In the genomic region with DNA sequence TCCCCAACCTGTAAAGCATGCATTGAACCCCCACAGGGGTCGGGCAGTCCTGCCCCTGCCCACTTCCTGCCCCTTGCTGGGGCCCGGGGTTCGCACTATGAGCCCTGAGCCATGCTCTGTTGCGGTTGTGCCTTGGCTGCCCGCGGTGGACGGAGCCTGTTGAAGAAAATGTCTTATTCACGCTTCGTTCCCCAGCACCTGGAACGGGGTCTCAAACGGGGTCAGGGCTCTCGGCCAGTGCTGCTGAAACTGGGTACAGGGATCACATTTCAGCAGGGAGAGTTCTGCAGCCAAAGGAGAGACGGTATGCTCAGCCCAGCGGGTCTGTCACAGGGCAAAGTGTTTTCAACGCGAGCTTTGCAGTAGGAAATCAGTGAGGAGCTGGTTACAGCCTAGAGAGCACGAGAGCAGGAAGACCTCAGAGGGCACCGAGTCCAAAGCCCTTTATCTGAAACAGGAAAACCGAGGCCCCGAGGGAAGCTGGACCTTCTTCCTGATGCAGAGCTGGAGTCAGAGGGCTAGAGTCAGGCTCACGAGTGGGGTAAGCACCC, we compare ENCODE assay signal across 17 cellular contexts. TPM values are rescaled to one million over a fixed set of nuclear protein-coding genes. Genes with fewer than 3 reads are reported as not detected.
DNase-seq lines count a peak whose midpoint lies in the region; ATAC-seq, FAIRE-seq and TF ChIP-seq lines count a peak whose summit lies in the region.
"Had no signal": no experiment of that assay in that cellular context is flagged by ENCODE, and none has a peak within 500 bp of the region (broad histone marks: within the 10 kb centered on the region; RNA-seq: fewer than 3 reads in every experiment).

No MANE protein-coding gene starts in this region.

- peaks cover 0 to 6% of the 10 kb centered on the region in 2 donors for H3K4me1 ChIP-seq in small intestine (ENCODE audit: control insufficient read depth in 2 of 2, insufficient read depth in 1 of 2, low read depth in 1 of 2, low read length in 1 of 2)
- H3K4me1 ChIP-seq in CD4-positive, alpha-beta memory T cell (ENCODE audit: insufficient read depth, low read length), result peaks cover 5% of the 10 kb centered on the region
- H3K4me1 ChIP-seq: uterus had no signal

- no peaks in the 10 kb centered on the region for H3K9me3 ChIP-seq in small intestine (ENCODE audit: control insufficient read depth, low read depth)
- H3K9me3 ChIP-seq in CD4-positive, alpha-beta memory T cell (ENCODE audit: control insufficient read depth in 1 of 2, low read length in 2 of 2), result no peaks in the 10 kb centered on the region

- H3K4me3 ChIP-seq in small intestine (ENCODE audit: low read depth in 1 of 2, low read length in 2 of 2), result peak overlapping the region in 1 of 2 donors; percentile 0
- H3K4me3 ChIP-seq in CD4-positive, alpha-beta memory T cell (ENCODE audit: low read length in 2 of 2), result no peak overlapping the region
- H3K4me3 ChIP-seq: K562, uterus had no signal

- no peak overlapping the region for H3K27ac Mint-ChIP-seq in activated naive CD8-positive, alpha-beta T cell
- no peak overlapping the region for H3K27ac Mint-ChIP-seq in activated naive CD8-positive, alpha-beta T cell treated with anti-CD3 and anti-CD28 coated beads for 36 hours
- no peak overlapping the region for H3K27ac Mint-ChIP-seq in CD4-positive, alpha-beta memory T cell
- H3K27ac Mint-ChIP-seq: HFFc6 had no signal

- no peaks in the 10 kb centered on the region for H3K36me3 ChIP-seq in small intestine (ENCODE audit: control insufficient read depth in 2 of 2, insufficient read depth in 2 of 2, low read length in 2 of 2)
- H3K36me3 ChIP-seq in CD4-positive, alpha-beta memory T cell (ENCODE audit: insufficient read depth, low read length), result no peaks in the 10 kb centered on the region
- H3K36me3 ChIP-seq: uterus had no signal

- no peak for FAIRE-seq in small intestine (lab: Jason Lieb, UNC)
- FAIRE-seq: K562 had no signal

- intact Hi-C loops in CD4-positive, alpha-beta memory T cell (cut with micrococcal nuclease), result loop anchor here (2.0 to 5.0 kb wide), 3 partner anchors 109 to 794 kb away; partner anchors contain the start of gene SORCS2

- CTCF ChIA-PET in CD4-positive, alpha-beta memory T cell (lab: Charles Lee; ENCODE audit: partially characterized antibody), result interaction anchor here (1.1 to 8.5 kb wide), 11 partner anchors 16 to 183 kb away, joined by 3 to 188 read pairs (median 4); no protein-coding TSS in a partner anchor

- WGBS in small intestine, 3 donors, result 15 to 25% (median 17%) methylated on average over 21 of the region's 21 CpGs

- no peak for TF ChIP-seq POLR2A in GM18505 (IDR thresholded peaks at IDR 0.05; ENCODE audit: borderline replicate concordance, extremely low read depth, insufficient read depth, insufficient read length)

- peak overlapping the region in 1 of 2 donors; percentile 22 for H3K27ac ChIP-seq in small intestine (ENCODE audit: low read depth in 1 of 2, low read length in 1 of 2)
- no peak overlapping the region for H3K27ac ChIP-seq in CD4-positive, alpha-beta memory T cell (ENCODE audit: low read depth, low read length)

- peaks cover 7% of the 10 kb centered on the region for H3K4me1 Mint-ChIP-seq in activated naive CD8-positive, alpha-beta T cell (ENCODE audit: low read depth)
- peaks cover 6% of the 10 kb centered on the region for H3K4me1 Mint-ChIP-seq in activated naive CD8-positive, alpha-beta T cell treated with anti-CD3 and anti-CD28 coated beads for 36 hours
- peaks cover 2 to 13% (median 6%) of the 10 kb centered on the region in 4 donors for H3K4me1 Mint-ChIP-seq in CD4-positive, alpha-beta memory T cell

- no peaks in the 10 kb centered on the region for H3K27me3 Mint-ChIP-seq in activated naive CD8-positive, alpha-beta T cell
- peaks cover 5% of the 10 kb centered on the region for H3K27me3 Mint-ChIP-seq in activated naive CD8-positive, alpha-beta T cell treated with anti-CD3 and anti-CD28 coated beads for 36 hours
- no peaks in the 10 kb centered on the region for H3K27me3 Mint-ChIP-seq in CD4-positive, alpha-beta memory T cell

- DNase-seq in activated naive CD8-positive, alpha-beta T cell treated with anti-CD3 and anti-CD28 coated beads for 36 hours, result no peak
- DNase-seq in dermis blood vessel endothelial cell (peak; percentile 66), left lobe of liver (ENCODE audit: low spot score) (no peak), small intestine (peak; percentile 76), NCI-H524 (lab: John Stamatoyannopoulos, UW) (no peak)
- DNase-seq in CD4-positive, alpha-beta memory T cell, result no peak
- DNase-seq: activated CD4-positive, alpha-beta T cell treated with anti-CD3 and anti-CD28 coated beads, Interleukin-2, amount 50 U/mL, for 1 hour; DND-41; effector memory CD4-positive, alpha-beta T cell; HFFc6; NCI-H1930; stimulated activated CD4-positive, alpha-beta T cell treated with anti-CD3 and anti-CD28 coated beads, Interleukin-12 subunit alpha, Interleukin-12 subunit beta, amount 100 ng/mL, for 4 hours; uterus had no signal

- H3K27me3 ChIP-seq in small intestine (ENCODE audit: control insufficient read depth in 2 of 2, insufficient read depth in 2 of 2, low read length in 2 of 2), result no peaks in the 10 kb centered on the region
- no peaks in the 10 kb centered on the region for H3K27me3 ChIP-seq in CD4-positive, alpha-beta memory T cell (ENCODE audit: insufficient read depth, low read length)
- H3K27me3 ChIP-seq: uterus had no signal

- POLR2A ChIA-PET in CD4-positive, alpha-beta memory T cell (lab: Charles Lee; ENCODE audit: partially characterized antibody), result interaction anchor here (1.3 kb wide), 2 partner anchors 21 to 48 kb away, joined by 3 to 4 read pairs; no protein-coding TSS in a partner anchor

- no peaks in the 10 kb centered on the region for H3K36me3 Mint-ChIP-seq in activated naive CD8-positive, alpha-beta T cell
- no peaks in the 10 kb centered on the region for H3K36me3 Mint-ChIP-seq in activated naive CD8-positive, alpha-beta T cell treated with anti-CD3 and anti-CD28 coated beads for 36 hours
- peaks cover 0 to 3% of the 10 kb centered on the region in 2 donors for H3K36me3 Mint-ChIP-seq in CD4-positive, alpha-beta memory T cell

- H3K9me3 Mint-ChIP-seq in activated naive CD8-positive, alpha-beta T cell (ENCODE audit: low read depth), result no peaks in the 10 kb centered on the region
- no peaks in the 10 kb centered on the region for H3K9me3 Mint-ChIP-seq in activated naive CD8-positive, alpha-beta T cell treated with anti-CD3 and anti-CD28 coated beads for 36 hours
- peaks cover 0 to 9% (median 1%) of the 10 kb centered on the region in 8 donors for H3K9me3 Mint-ChIP-seq in CD4-positive, alpha-beta memory T cell
- H3K9me3 Mint-ChIP-seq: activated naive CD4-positive, alpha-beta T cell treated with anti-CD3 and anti-CD28 coated beads, Interleukin-2, amount 50 U/mL, for 72 hours; HFFc6 had no signal

- H3K4me3 Mint-ChIP-seq in activated naive CD8-positive, alpha-beta T cell, result peak overlapping the region; percentile 12
- H3K4me3 Mint-ChIP-seq in activated naive CD8-positive, alpha-beta T cell treated with anti-CD3 and anti-CD28 coated beads for 36 hours, result no peak overlapping the region
- H3K4me3 Mint-ChIP-seq in CD4-positive, alpha-beta memory T cell, result peak overlapping the region in 2 of 8 donors; percentile 23 to 32
- H3K4me3 Mint-ChIP-seq: HFFc6 had no signal

- peak; percentile 53 for ATAC-seq in left lobe of liver
- no peak for ATAC-seq in GM18505 (IDR thresholded peaks at IDR 0.05; ENCODE audit: unreplicated experiment)
- ATAC-seq: activated naive CD4-positive, alpha-beta T cell treated with anti-CD3 and anti-CD28 coated beads, Interleukin-2, amount 50 U/mL, for 72 hours; K562 had no signal

RNA-seq across cellular contexts. Expression of gene AFAP1, which starts 46.3 kb away (rescaled TPM):
- 10 to 100 TPM; 13.6 to 13.8 TPM for total RNA-seq in activated naive CD8-positive, alpha-beta T cell treated with anti-CD3 and anti-CD28 coated beads for 36 hours
- total RNA-seq in dermis blood vessel endothelial cell (48.5 and 81.3 TPM in 2 replicates), left lobe of liver (1.3 TPM)
- polyA plus RNA-seq in small intestine, result 1 to 10 TPM; 2.2 to 9.6 (median 3.8) TPM
- 10 to 100 TPM; 18.8 to 21.8 TPM for total RNA-seq in CD4-positive, alpha-beta memory T cell
- polyA plus RNA-seq in CD4-positive, alpha-beta memory T cell, result 1 to 10 TPM in 1 of 2 donors, under 1 TPM in 1; 0.95 to 6.3 TPM

Comparison
In these comparisons a context has a peak if more than half of its experiments do, and no peak if none do; other contexts are left out.
1. DNase-seq: peak in dermis blood vessel endothelial cell (single experiment) and small intestine (single experiment); none in activated naive CD8-positive, alpha-beta T cell treated with anti-CD3 and anti-CD28 coated beads for 36 hours (single experiment), left lobe of liver (single experiment), NCI-H524 (0 of 2) and CD4-positive, alpha-beta memory T cell (0 of 5).